ENCODE assay signal across 8 cellular contexts in genomic region chr17:3558603-3559269, GRCh38. TPM values are rescaled to one million over a fixed set of nuclear protein-coding genes. Genes with fewer than 3 reads are reported as not detected.
DNase-seq lines count a peak whose midpoint lies in the region; ATAC-seq, FAIRE-seq and TF ChIP-seq lines count a peak whose summit lies in the region.

No MANE protein-coding gene starts in this region.

- H3K9me3 ChIP-seq in kidney (ENCODE audit: control insufficient read depth in 1 of 2, low read length in 2 of 2): no peaks in the 10 kb centered on the region

- intact Hi-C loops in kidney (cut with DNase I): no loop called here
- intact Hi-C loops in Right ventricle myocardium inferior (cut with DNase I): no loop called here

- H3K36me3 ChIP-seq in kidney (ENCODE audit: control insufficient read depth in 1 of 2, insufficient read depth in 2 of 2, low read length in 2 of 2): no peaks in the 10 kb centered on the region

- H3K27ac Mint-ChIP-seq in stimulated activated naive CD8-positive, alpha-beta T cell treated with anti-CD3 and anti-CD28 coated beads, Interleukin-15, Interleukin-2, amounts not matched to agents 100 ng/mL and 50 ng/mL, for 24 hours: peak overlapping the region; percentile 12

- no peak overlapping the region for H3K27ac ChIP-seq in kidney (ENCODE audit: low read depth in 2 of 2, low read length in 2 of 2)

- H3K4me3 Mint-ChIP-seq in stimulated activated naive CD8-positive, alpha-beta T cell treated with anti-CD3 and anti-CD28 coated beads, Interleukin-15, Interleukin-2, amounts not matched to agents 100 ng/mL and 50 ng/mL, for 24 hours: peak overlapping the region; percentile 13

- no peak for FAIRE-seq in kidney (lab: Jason Lieb, UNC)

- H3K4me1 Mint-ChIP-seq in stimulated activated naive CD8-positive, alpha-beta T cell treated with anti-CD3 and anti-CD28 coated beads, Interleukin-15, Interleukin-2, amounts not matched to agents 100 ng/mL and 50 ng/mL, for 24 hours (ENCODE audit: low read depth): peaks cover 19% of the 10 kb centered on the region

- no peak for TF ChIP-seq CTCF in GM12865 (IDR thresholded peaks at IDR 0.05; ENCODE audit: insufficient read depth, low read depth, low read length, missing control alignments)
- TF ChIP-seq CTCF in kidney (IDR thresholded peaks at IDR 0.05; ENCODE audit: borderline replicate concordance, extremely low read depth, insufficient read depth): no peak

- H3K4me3 ChIP-seq in GM12865 (ENCODE audit: low read depth, low read length): peak overlapping the region; percentile 40
- H3K4me3 ChIP-seq in kidney (ENCODE audit: low read length in 2 of 2): no peak overlapping the region

- H3K36me3 Mint-ChIP-seq in stimulated activated naive CD8-positive, alpha-beta T cell treated with anti-CD3 and anti-CD28 coated beads, Interleukin-15, Interleukin-2, amounts not matched to agents 100 ng/mL and 50 ng/mL, for 24 hours (ENCODE audit: low read depth): no peaks in the 10 kb centered on the region

- H3K27me3 Mint-ChIP-seq in stimulated activated naive CD8-positive, alpha-beta T cell treated with anti-CD3 and anti-CD28 coated beads, Interleukin-15, Interleukin-2, amounts not matched to agents 100 ng/mL and 50 ng/mL, for 24 hours: no peaks in the 10 kb centered on the region

- peak; percentile 97 for DNase-seq in GM12865 (ENCODE audit: low read depth)
- peak; percentile 65 for DNase-seq in LHCN-M2 (ENCODE audit: low read depth)
- peak; percentile 20 for DNase-seq in activated T-cell treated with anti-CD3 and anti-CD28 coated beads for 24 hours (ENCODE audit: low read depth)
- peak; percentile 65 for DNase-seq in kidney
- DNase-seq in Right ventricle myocardium inferior (ENCODE audit: missing footprints): no peak
- no peak for DNase-seq in NCI-H526 (lab: John Stamatoyannopoulos, UW)

- H3K9me3 Mint-ChIP-seq in stimulated activated naive CD8-positive, alpha-beta T cell treated with anti-CD3 and anti-CD28 coated beads, Interleukin-15, Interleukin-2, amounts not matched to agents 100 ng/mL and 50 ng/mL, for 24 hours: no peaks in the 10 kb centered on the region

- no peak overlapping the region for H3K9ac ChIP-seq in kidney (ENCODE audit: low read length in 2 of 2)

- H3K4me1 ChIP-seq in kidney (ENCODE audit: control insufficient read depth in 1 of 2, insufficient read depth in 1 of 2, low read depth in 1 of 2, low read length in 2 of 2): no peaks in the 10 kb centered on the region

- peak; percentile 74 for ATAC-seq in GM21529 (IDR thresholded peaks at IDR 0.05; ENCODE audit: unreplicated experiment)
- no peak for ATAC-seq in Right ventricle myocardium inferior

RNA-seq across cellular contexts. Expression of gene TRPV3, which starts 1.1 kb away (rescaled TPM):
- 0.71 and 1.3 TPM in 2 replicates for total RNA-seq in LHCN-M2 (2014; rRNA removed)
- 0.26 TPM for polyA plus RNA-seq in LHCN-M2 (2012)
- total RNA-seq in kidney: 1.2 TPM
- 0.13 TPM for polyA plus RNA-seq in kidney (ENCODE audit: insufficient read depth, low read depth, low replicate concordance)
- total RNA-seq in Right ventricle myocardium inferior: 0.84 TPM

RNA-seq across cellular contexts. Expression of gene TRPV1, which starts 50.5 kb away (rescaled TPM):
- total RNA-seq in LHCN-M2 (2014; rRNA removed) (0.51 and 0.86 TPM in 2 replicates), kidney (4.2 TPM), Right ventricle myocardium inferior (4.1 TPM)
- polyA plus RNA-seq in LHCN-M2 (2012): 0.63 TPM
- polyA plus RNA-seq in kidney (ENCODE audit: insufficient read depth, low read depth, low replicate concordance): 4.7 TPM

Comparison
In these comparisons a context has a peak if more than half of its experiments do, and no peak if none do; other contexts are left out.
1. DNase-seq: peak in GM12865 (single experiment), LHCN-M2 (single experiment), activated T-cell treated with anti-CD3 and anti-CD28 coated beads for 24 hours (single experiment) and kidney (single experiment); none in Right ventricle myocardium inferior (single experiment) and NCI-H526 (0 of 2).